ENCODE assay signal across 20 cellular contexts in the genomic region with DNA sequence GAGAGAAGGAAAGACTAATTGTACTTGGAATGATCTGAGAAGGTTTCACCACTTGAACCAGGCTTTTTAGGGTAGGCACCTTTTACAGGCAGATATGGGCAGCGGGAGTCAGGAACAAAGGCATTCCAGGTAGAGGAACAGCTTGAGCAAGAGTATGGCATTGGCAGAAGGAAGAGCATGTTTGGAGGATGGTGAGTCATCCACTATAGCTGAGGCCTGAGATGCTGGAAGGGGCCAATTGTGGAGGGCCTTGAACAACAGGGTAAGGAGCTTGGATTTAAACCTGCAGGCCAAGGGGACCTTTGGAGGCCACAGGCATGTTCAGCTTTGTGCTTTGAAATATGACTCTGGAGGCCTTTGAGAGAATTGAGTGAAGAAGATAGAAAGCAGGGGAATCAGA. TPM values are rescaled to one million over a fixed set of nuclear protein-coding genes. Genes with fewer than 3 reads are reported as not detected.
DNase-seq lines count a peak whose midpoint lies in the region; ATAC-seq, FAIRE-seq and TF ChIP-seq lines count a peak whose summit lies in the region.
"Had no signal": no experiment of that assay in that cellular context is flagged by ENCODE, and none has a peak within 500 bp of the region (broad histone marks: within the 10 kb centered on the region; RNA-seq: fewer than 3 reads in every experiment).

No MANE protein-coding gene starts in this region.

- DNase-seq in DMS53 (lab: John Stamatoyannopoulos, UW) (peak; percentile 4), DMS53 treated with DMSO at 0.1 percent for 48 hours (lab: John Stamatoyannopoulos, UW; ENCODE audit: unreplicated experiment) (no peak), bronchial epithelial cell (ENCODE audit: low read depth) (peak; percentile 7), gastrocnemius medialis (no peak), brain microvascular endothelial cell (no peak)
- DNase-seq: AML-193; Caco-2; Calu3; CD4-positive, alpha-beta T cell; CD8-positive, alpha-beta T cell; DMS79 treated with DMSO at 0.1 percent for 48 hours; GF-D8 had no signal

- H3K27me3 ChIP-seq in bronchial epithelial cell (ENCODE audit: control insufficient read depth, insufficient read depth, low read length) (no peaks in the 10 kb centered on the region), gastrocnemius medialis (no peaks in the 10 kb centered on the region), brain microvascular endothelial cell (replicated peaks) (no peaks in the 10 kb centered on the region)

- H3K27ac ChIP-seq in gastrocnemius medialis (peak overlapping the region in 3 of 4 donors; percentile 15 to 52 (median 24)), brain microvascular endothelial cell (no peak overlapping the region)
- H3K27ac ChIP-seq: 22Rv1; A549; BLaER1 treated with 17β-estradiol and CSF1 and Interleukin-3, amounts not matched to agents 10 nM and 100 nM; C4-2B had no signal

- H3K36me3 ChIP-seq in bronchial epithelial cell (ENCODE audit: control insufficient read depth, insufficient read depth, low read length), result no peaks in the 10 kb centered on the region
- no peaks in the 10 kb centered on the region for H3K36me3 ChIP-seq in gastrocnemius medialis
- no peaks in the 10 kb centered on the region for H3K36me3 ChIP-seq in brain microvascular endothelial cell (replicated peaks)
- H3K36me3 ChIP-seq: BLaER1 treated with 17β-estradiol and CSF1 and Interleukin-3, amounts not matched to agents 10 nM and 100 nM had no signal

- TF ChIP-seq POLR2A in gastrocnemius medialis (IDR thresholded peaks at IDR 0.05), result no peak

- no peaks in the 10 kb centered on the region for H3K9me3 ChIP-seq in gastrocnemius medialis
- H3K9me3 ChIP-seq: A549; BLaER1 treated with 17β-estradiol and CSF1 and Interleukin-3, amounts not matched to agents 10 nM and 100 nM; Caco-2 had no signal

- H3K4me3 ChIP-seq in bronchial epithelial cell (ENCODE audit: low read depth, low read length), result no peak overlapping the region
- H3K4me3 ChIP-seq in gastrocnemius medialis, result no peak overlapping the region
- no peak overlapping the region for H3K4me3 ChIP-seq in brain microvascular endothelial cell (ENCODE audit: low read depth, low read length)
- H3K4me3 ChIP-seq: A549; BLaER1 treated with 17β-estradiol and CSF1 and Interleukin-3, amounts not matched to agents 10 nM and 100 nM had no signal

- H3K4me1 ChIP-seq in gastrocnemius medialis, result no peaks in the 10 kb centered on the region
- H3K4me1 ChIP-seq: A549; BLaER1 treated with 17β-estradiol and CSF1 and Interleukin-3, amounts not matched to agents 10 nM and 100 nM; Caco-2 had no signal

- in situ Hi-C loops in gastrocnemius medialis (cut with MboI; ENCODE audit: low sequenced_read_pairs in 4 of 4) (no loop called here), brain microvascular endothelial cell (cut with HindIII; ENCODE audit: low pct_ligation_motif_present, low sequenced_read_pairs) (no loop called here)

- TF ChIP-seq CTCF in bronchial epithelial cell (IDR thresholded peaks at IDR 0.05; ENCODE audit: insufficient read depth, low read length, severe bottlenecking) (no peak), gastrocnemius medialis (IDR thresholded peaks at IDR 0.05 in 4 of 5, conservative IDR thresholded peaks at IDR 0.05 in 1 of 5) (no peak), brain microvascular endothelial cell (IDR thresholded peaks at IDR 0.05; ENCODE audit: low read depth, low read length, missing control alignments) (no peak)

- ATAC-seq in gastrocnemius medialis, result peak in 1 of 2 donors; percentile 33
- ATAC-seq: A549; CD8-positive, alpha-beta T cell had no signal

- intact Hi-C loops in gastrocnemius medialis (cut with DNase I; ENCODE audit: low total_unique reads), result no loop called here

- no peak for FAIRE-seq in bronchial epithelial cell (lab: Jason Lieb, UNC)
- FAIRE-seq: D721Med, G401.6, GM12891 had no signal

RNA-seq across cellular contexts. Expression of gene PFKFB1, which starts 32.2 kb away (rescaled TPM):
- total RNA-seq in bronchial epithelial cell (0.13 and 0.26 TPM in 2 replicates), gastrocnemius medialis (10 to 100 TPM in 2 of 4 donors, 1 to 10 TPM in 2; 4.3 to 40.1 (median 13.9) TPM)
- total RNA-seq: A172, Caco-2 had no signal

RNA-seq across cellular contexts. Expression of gene APEX2, which starts 38.4 kb away (rescaled TPM):
- total RNA-seq in bronchial epithelial cell (7.1 and 14.3 TPM in 2 replicates), gastrocnemius medialis (10 to 100 TPM in 1 of 4 donors, 1 to 10 TPM in 3; 8.3 to 17.2 (median 8.8) TPM)

RNA-seq across cellular contexts. Expression of gene TRO, which starts 41.1 kb away (rescaled TPM):
- total RNA-seq in bronchial epithelial cell, result not detected in 2 replicates
- 1 to 10 TPM in 1 of 4 donors, under 1 TPM in 3; 0.12 to 1.2 (median 0.53) TPM for total RNA-seq in gastrocnemius medialis
- total RNA-seq: Caco-2, Calu3 had no signal

Comparison
In these comparisons a context has a peak if more than half of its experiments do, and no peak if none do; other contexts are left out.
1. DNase-seq: peak in DMS53 (single experiment) and bronchial epithelial cell (single experiment); none in DMS53 treated with DMSO at 0.1 percent for 48 hours (single experiment), gastrocnemius medialis (0 of 2) and brain microvascular endothelial cell (single experiment).